Comparison of ENCODE assay signal across 21 cellular contexts in genomic region chr6:70530023-70530422, GRCh38. TPM values are rescaled to one million over a fixed set of nuclear protein-coding genes. Genes with fewer than 3 reads are reported as not detected.
DNase-seq lines count a peak whose midpoint lies in the region; ATAC-seq, FAIRE-seq and TF ChIP-seq lines count a peak whose summit lies in the region.
"Had no signal": no experiment of that assay in that cellular context is flagged by ENCODE, and none has a peak within 500 bp of the region (broad histone marks: within the 10 kb centered on the region; RNA-seq: fewer than 3 reads in every experiment).

No MANE protein-coding gene starts in this region.

- no peaks in the 10 kb centered on the region for H3K27me3 ChIP-seq in pancreas
- H3K27me3 ChIP-seq: BE2C; BLaER1 treated with 17β-estradiol and CSF1 and Interleukin-3, amounts not matched to agents 10 nM and 100 nM had no signal

- intact Hi-C loops in pancreas (cut with DNase I): no loop called here

- H3K36me3 ChIP-seq in pancreas: peaks cover 0 to 6% (median 0%) of the 10 kb centered on the region in 3 donors
- H3K36me3 ChIP-seq: BE2C had no signal

- no peaks in the 10 kb centered on the region for H3K9me3 ChIP-seq in pancreas
- H3K9me3 ChIP-seq: BE2C; BLaER1 treated with 17β-estradiol and CSF1 and Interleukin-3, amounts not matched to agents 10 nM and 100 nM had no signal

- no peak overlapping the region for H3K4me3 ChIP-seq in pancreas
- H3K4me3 ChIP-seq: BLaER1 treated with 17β-estradiol and CSF1 and Interleukin-3, amounts not matched to agents 10 nM and 100 nM; GM23248 had no signal

- H3K4me1 ChIP-seq in pancreas: no peaks in the 10 kb centered on the region
- H3K4me1 ChIP-seq: BE2C; BLaER1 treated with 17β-estradiol and CSF1 and Interleukin-3, amounts not matched to agents 10 nM and 100 nM had no signal

- TF ChIP-seq CTCF in pancreas (IDR thresholded peaks at IDR 0.05): no peak

- H3K27ac ChIP-seq in pancreas: no peak overlapping the region
- H3K27ac ChIP-seq: BLaER1 treated with 17β-estradiol and CSF1 and Interleukin-3, amounts not matched to agents 10 nM and 100 nM; GM23248 had no signal

- ATAC-seq in pancreas: no peak

- DNase-seq in pancreas (no peak), frontal cortex (ENCODE audit: low spot score in 2 of 2) (no peak), DMS79 treated with DMSO at 0.1 percent for 48 hours (lab: John Stamatoyannopoulos, UW) (no peak), NCI-H524 (lab: John Stamatoyannopoulos, UW) (no peak)
- DNase-seq: ACHN; AML-193; BE2C; CD4-positive, alpha-beta T cell; CD8-positive, alpha-beta memory T cell; DMS 273 treated with DMSO at 0.1 percent for 48 hours; DMS79; GM23248; H7; HCEC 1CT had no signal

- FAIRE-seq in A204.1 (lab: Jason Lieb, UNC): peak; percentile 63
- peak; percentile 71 for FAIRE-seq in G401.6 (lab: Jason Lieb, UNC)
- peak; percentile 11 for FAIRE-seq in TTC549 (lab: Jason Lieb, UNC)
- peak; percentile 64 for FAIRE-seq in pancreas (lab: Jason Lieb, UNC)
- no peak for FAIRE-seq in frontal cortex (lab: Jason Lieb, UNC)
- FAIRE-seq: D721Med, GM12892, H1 had no signal

- WGBS in pancreas, 2 donors: 95 to 97% methylated on average over 2 of the region's 2 CpGs

RNA-seq across cellular contexts. Expression of gene SDHAF4, which starts 36.7 kb away (rescaled TPM):
- total RNA-seq in pancreas: 1 to 10 TPM; 2.9 to 5.5 (median 4.1) TPM
- polyA plus RNA-seq in pancreas: 10 to 100 TPM in 1 of 2 donors, 1 to 10 TPM in 1; 9.2 to 10.2 TPM
- total RNA-seq in frontal cortex: 33.4 TPM
